In genomic region chr5:178644826-178645545, GRCh38 we compare ENCODE assay signal across 21 cellular contexts. TPM values are rescaled to one million over a fixed set of nuclear protein-coding genes. Genes with fewer than 3 reads are reported as not detected.
A peak's percentile ranks its signal among the peaks of the same experiment; 100 is the strongest.
DNase-seq lines count a peak whose midpoint lies in the region; ATAC-seq and TF ChIP-seq lines count a peak whose summit lies in the region.
"Had no signal": no experiment of that assay in that cellular context is flagged by ENCODE, and none has a peak within 500 bp of the region (broad histone marks: within the 10 kb centered on the region; RNA-seq: fewer than 3 reads in every experiment).

No MANE protein-coding gene starts in this region.

- no peaks in the 10 kb centered on the region for H3K36me3 Mint-ChIP-seq in activated CD4-positive, alpha-beta T cell treated with anti-CD3 and anti-CD28 coated beads, Interleukin-2, amount 10 ng/mL, durations not matched to agents 7 days and 5 days (ENCODE audit: low read depth)
- H3K36me3 Mint-ChIP-seq: activated CD8-positive, alpha-beta memory T cell treated with anti-CD3 and anti-CD28 coated beads, Interleukin-2, amount 10 ng/mL, durations not matched to agents 7 days and 5 days; natural killer cell treated with Interleukin-12 subunit alpha and Interleukin-12 subunit beta and Interleukin-15 and Interleukin-18, amount 100 ng/mL, for 72 hours had no signal

- no peaks in the 10 kb centered on the region for H3K4me1 Mint-ChIP-seq in activated CD4-positive, alpha-beta T cell treated with anti-CD3 and anti-CD28 coated beads, Interleukin-2, amount 10 ng/mL, durations not matched to agents 7 days and 5 days
- H3K4me1 Mint-ChIP-seq: activated CD8-positive, alpha-beta memory T cell treated with anti-CD3 and anti-CD28 coated beads, Interleukin-2, amount 10 ng/mL, durations not matched to agents 7 days and 5 days had no signal

- H2AFZ ChIP-seq in PC-3 (ENCODE audit: low read length), result peak overlapping the region; percentile 40; the same call in 1 of the 2 replicates

- peak; percentile 69 for DNase-seq in EL
- DNase-seq in PC-3, result peak; percentile 79
- DNase-seq in myocyte (ENCODE audit: low read depth), result peak; percentile 8
- DNase-seq in retina, result no peak
- no peak for DNase-seq in SW480 (ENCODE audit: low spot score)
- no peak for DNase-seq in activated CD4-positive, alpha-beta T cell treated with anti-CD3 and anti-CD28 coated beads, Interleukin-2, amount 10 ng/mL, durations not matched to agents 7 days and 5 days
- DNase-seq: activated CD8-positive, alpha-beta memory T cell treated with anti-CD3 and anti-CD28 coated beads, Interleukin-2, amount 10 ng/mL, durations not matched to agents 7 days and 5 days; activated effector memory CD4-positive, alpha-beta T cell treated with anti-CD3 and anti-CD28 coated beads, Interleukin-2, amount 50 U/mL, for 16 hours; NCI-H2029; NCI-H446; SHP77; T-helper 1 cell; tibial artery had no signal

- intact Hi-C loops in PC-3 (cut with micrococcal nuclease), result no loop called here

- no peak overlapping the region for H3K27ac Mint-ChIP-seq in activated CD4-positive, alpha-beta T cell treated with anti-CD3 and anti-CD28 coated beads, Interleukin-2, amount 10 ng/mL, durations not matched to agents 7 days and 5 days
- H3K27ac Mint-ChIP-seq: activated CD8-positive, alpha-beta memory T cell treated with anti-CD3 and anti-CD28 coated beads, Interleukin-2, amount 10 ng/mL, durations not matched to agents 7 days and 5 days; natural killer cell treated with Interleukin-12 subunit alpha and Interleukin-12 subunit beta and Interleukin-15 and Interleukin-18, amount 100 ng/mL, for 72 hours; progenitor cell of endocrine pancreas had no signal

- H3K9ac ChIP-seq in PC-3 (ENCODE audit: low read length), result peak overlapping the region; percentile 16; the same call in 1 of the 2 replicates

- no peak for TF ChIP-seq CTCF in PC-3 (conservative IDR thresholded peaks at IDR 0.05; ENCODE audit: low read depth, low read length)

- H4K20me1 ChIP-seq in PC-3 (ENCODE audit: low read length), result no peaks in the 10 kb centered on the region

- H3K36me3 ChIP-seq in PC-3 (ENCODE audit: low read depth, low read length), result no peaks in the 10 kb centered on the region
- H3K36me3 ChIP-seq: HAP-1, tibial artery had no signal

- H3K9me2 ChIP-seq in PC-3 (replicated peaks; ENCODE audit: low read length), result no peaks in the 10 kb centered on the region

- no peaks in the 10 kb centered on the region for H3K9me3 ChIP-seq in PC-3 (ENCODE audit: low read length)
- H3K9me3 ChIP-seq: tibial artery had no signal

- peak overlapping the region; percentile 53 for H3K4me2 ChIP-seq in PC-3 (ENCODE audit: low read length)

- H3K27ac ChIP-seq in PC-3 (ENCODE audit: low read length), result peak overlapping the region; percentile 55
- H3K27ac ChIP-seq in cingulate gyrus (ENCODE audit: low read depth, low read length), result peak overlapping the region; percentile 60
- H3K27ac ChIP-seq: tibial artery had no signal

- ATAC-seq in PC-3 (peak; percentile 70), GM21619 (IDR thresholded peaks at IDR 0.05; ENCODE audit: unreplicated experiment) (no peak)
- ATAC-seq: activated CD8-positive, alpha-beta memory T cell treated with anti-CD3 and anti-CD28 coated beads, Interleukin-2, amount 10 ng/mL, durations not matched to agents 7 days and 5 days had no signal

- H3F3A ChIP-seq in PC-3 (ENCODE audit: low read length, unreplicated experiment), result peaks cover 7% of the 10 kb centered on the region

- POLR2A ChIA-PET in PC-3 (lab: Charles Lee; ENCODE audit: unreplicated experiment), result interaction anchor here (0.6 to 0.8 kb wide), 3 partner anchors 15 to 979 kb away, joined by 3 to 9 read pairs (median 3); no protein-coding TSS in a partner anchor
- POLR2A ChIA-PET in activated CD4-positive, alpha-beta T cell treated with anti-CD3 and anti-CD28 coated beads, Interleukin-2, amount 10 ng/mL, durations not matched to agents 7 days and 5 days (lab: Charles Lee), result no interaction called here

- H3K4me3 Mint-ChIP-seq in activated CD4-positive, alpha-beta T cell treated with anti-CD3 and anti-CD28 coated beads, Interleukin-2, amount 10 ng/mL, durations not matched to agents 7 days and 5 days, result no peak overlapping the region
- H3K4me3 Mint-ChIP-seq: activated CD8-positive, alpha-beta memory T cell treated with anti-CD3 and anti-CD28 coated beads, Interleukin-2, amount 10 ng/mL, durations not matched to agents 7 days and 5 days; natural killer cell treated with Interleukin-12 subunit alpha and Interleukin-12 subunit beta and Interleukin-15 and Interleukin-18, amount 100 ng/mL, for 72 hours had no signal

- peaks cover 45% of the 10 kb centered on the region for H3K4me1 ChIP-seq in PC-3 (ENCODE audit: insufficient read depth, low read length)
- H3K4me1 ChIP-seq: HAP-1, tibial artery had no signal

- no TSS peak for BruUV-seq in PC-3 (replicated peaks; lab: Mats Ljungman, UMichigan)

- CTCF ChIA-PET in PC-3 (lab: Charles Lee), result no interaction called here
- CTCF ChIA-PET in activated CD4-positive, alpha-beta T cell treated with anti-CD3 and anti-CD28 coated beads, Interleukin-2, amount 10 ng/mL, durations not matched to agents 7 days and 5 days (lab: Charles Lee), result interaction anchor here (0.6 kb wide), 1 partner anchor 114 kb away, joined by 3 read pairs; no protein-coding TSS in a partner anchor

- peaks cover 6% of the 10 kb centered on the region for H3K9me3 Mint-ChIP-seq in activated CD4-positive, alpha-beta T cell treated with anti-CD3 and anti-CD28 coated beads, Interleukin-2, amount 10 ng/mL, durations not matched to agents 7 days and 5 days
- H3K9me3 Mint-ChIP-seq: natural killer cell treated with Interleukin-12 subunit alpha and Interleukin-12 subunit beta and Interleukin-15 and Interleukin-18, amount 100 ng/mL, for 72 hours had no signal

- no peaks in the 10 kb centered on the region for H3K27me3 Mint-ChIP-seq in activated CD4-positive, alpha-beta T cell treated with anti-CD3 and anti-CD28 coated beads, Interleukin-2, amount 10 ng/mL, durations not matched to agents 7 days and 5 days
- H3K27me3 Mint-ChIP-seq: activated CD8-positive, alpha-beta memory T cell treated with anti-CD3 and anti-CD28 coated beads, Interleukin-2, amount 10 ng/mL, durations not matched to agents 7 days and 5 days; progenitor cell of endocrine pancreas had no signal

- no peaks in the 10 kb centered on the region for H3K27me3 ChIP-seq in PC-3 (ENCODE audit: low read length)
- H3K27me3 ChIP-seq: tibial artery had no signal

- H3K79me2 ChIP-seq in PC-3 (ENCODE audit: low read length), result no peaks in the 10 kb centered on the region

- no peak overlapping the region for H3K4me3 ChIP-seq in PC-3 (ENCODE audit: low read length)
- H3K4me3 ChIP-seq: HAP-1, tibial artery had no signal

RNA-seq across cellular contexts. Expression of gene CLK4, which starts 18.1 kb away (rescaled TPM):
- 11.3 and 23.8 TPM in 2 replicates for total RNA-seq in PC-3 (2014; rRNA removed)
- 23.8 and 28.1 TPM in 2 replicates for total RNA-seq in myocyte
- polyA plus RNA-seq in myocyte (2012), result 10.2 TPM
- 10 to 100 TPM; 34.3 to 38.0 TPM for total RNA-seq in activated CD4-positive, alpha-beta T cell treated with anti-CD3 and anti-CD28 coated beads, Interleukin-2, amount 10 ng/mL, durations not matched to agents 7 days and 5 days

RNA-seq across cellular contexts. Expression of gene COL23A1, which starts 54.8 kb away (rescaled TPM):
- total RNA-seq in PC-3 (2014; rRNA removed) (not detected in 2 replicates), myocyte (0.19 and 0.21 TPM in 2 replicates)
- 0.49 TPM for polyA plus RNA-seq in myocyte (2012)
- under 1 TPM in 1 of 2 experiments, not detected in 1; 0.27 TPM for total RNA-seq in activated CD4-positive, alpha-beta T cell treated with anti-CD3 and anti-CD28 coated beads, Interleukin-2, amount 10 ng/mL, durations not matched to agents 7 days and 5 days
- total RNA-seq: endothelial cell of umbilical vein, LHCN-M2 had no signal
- polyA plus RNA-seq: BJ, endothelial cell of umbilical vein had no signal

Comparison
In these comparisons a context has a peak if more than half of its experiments do, and no peak if none do; other contexts are left out.
1. DNase-seq: peak in EL (single experiment), PC-3 (single experiment) and myocyte (single experiment); none in retina (single experiment), SW480 (single experiment) and activated CD4-positive, alpha-beta T cell treated with anti-CD3 and anti-CD28 coated beads, Interleukin-2, amount 10 ng/mL, durations not matched to agents 7 days and 5 days (single experiment).